10 cellular contexts compared by ENCODE assay signal in genomic region chr15:80317389-80318169, GRCh38.
A peak's percentile ranks its signal among the peaks of the same experiment; 100 is the strongest.
DNase-seq lines count a peak whose midpoint lies in the region; ATAC-seq and TF ChIP-seq lines count a peak whose summit lies in the region.
"Had no signal": no experiment of that assay in that cellular context is flagged by ENCODE, and none has a peak within 500 bp of the region (broad histone marks: within the 10 kb centered on the region; RNA-seq: fewer than 3 reads in every experiment).

No MANE protein-coding gene starts in this region.

- no peak overlapping the region for H3K27ac ChIP-seq in upper lobe of right lung
- H3K27ac ChIP-seq: neural progenitor cell had no signal

- no peak overlapping the region for H3K4me3 ChIP-seq in astrocyte of the cerebellum (ENCODE audit: low read depth, low read length)
- no peak overlapping the region for H3K4me3 ChIP-seq in upper lobe of right lung
- H3K4me3 ChIP-seq: neural progenitor cell had no signal

- no peak for DNase-seq in Right ventricle myocardium inferior (ENCODE audit: missing footprints)
- DNase-seq in cardiac septum (ENCODE audit: low spot score) = no peak
- DNase-seq in astrocyte of the cerebellum (ENCODE audit: low read depth) = peak; percentile 18
- DNase-seq in left ventricle myocardium superior = peak; percentile 47
- DNase-seq in upper lobe of right lung = peak; percentile 27
- no peak for DNase-seq in NCI-H345 (lab: John Stamatoyannopoulos, UW)
- DNase-seq: MM.1S had no signal

- TF ChIP-seq CTCF in astrocyte of the cerebellum (IDR thresholded peaks at IDR 0.05; ENCODE audit: low read depth, low read length, missing control alignments) (no peak), upper lobe of right lung (IDR thresholded peaks at IDR 0.05) (no peak)

- H3K9me3 ChIP-seq in upper lobe of right lung = no peaks in the 10 kb centered on the region

- peak; percentile 97 for ATAC-seq in Right ventricle myocardium inferior
- peak; percentile 97 for ATAC-seq in left ventricle myocardium superior
- ATAC-seq in upper lobe of right lung = peak; percentile 77
- no peak for ATAC-seq in GM19351 (IDR thresholded peaks at IDR 0.05; ENCODE audit: unreplicated experiment)
- ATAC-seq in HG02642 (IDR thresholded peaks at IDR 0.05; ENCODE audit: poor library complexity, unreplicated experiment) = no peak

- intact Hi-C loops in Right ventricle myocardium inferior (cut with DNase I) = no loop called here
- intact Hi-C loops in cardiac septum (cut with DNase I) = no loop called here
- intact Hi-C loops in left ventricle myocardium superior (cut with micrococcal nuclease) = no loop called here
- intact Hi-C loops in upper lobe of right lung (cut with DNase I) = no loop called here

- H3K27me3 ChIP-seq in upper lobe of right lung = no peaks in the 10 kb centered on the region
- H3K27me3 ChIP-seq: neural progenitor cell had no signal

- H3K36me3 ChIP-seq in upper lobe of right lung = no peaks in the 10 kb centered on the region
- H3K36me3 ChIP-seq: neural progenitor cell had no signal

- in situ Hi-C loops in astrocyte of the cerebellum (cut with HindIII; ENCODE audit: low sequenced_read_pairs) = no loop called here

- peaks cover 5% of the 10 kb centered on the region for H3K4me1 ChIP-seq in upper lobe of right lung
- H3K4me1 ChIP-seq: neural progenitor cell had no signal

Comparison
In these comparisons a context has a peak if more than half of its experiments do, and no peak if none do; other contexts are left out.
1. DNase-seq: peak in astrocyte of the cerebellum (single experiment), left ventricle myocardium superior (single experiment) and upper lobe of right lung (single experiment); none in Right ventricle myocardium inferior (single experiment), cardiac septum (single experiment) and NCI-H345 (single experiment).
2. ATAC-seq: peak in Right ventricle myocardium inferior (single experiment), left ventricle myocardium superior (single experiment) and upper lobe of right lung (single experiment); none in GM19351 (single experiment) and HG02642 (single experiment).